Comparison of ENCODE assay signal across 8 cellular contexts in the genomic region with DNA sequence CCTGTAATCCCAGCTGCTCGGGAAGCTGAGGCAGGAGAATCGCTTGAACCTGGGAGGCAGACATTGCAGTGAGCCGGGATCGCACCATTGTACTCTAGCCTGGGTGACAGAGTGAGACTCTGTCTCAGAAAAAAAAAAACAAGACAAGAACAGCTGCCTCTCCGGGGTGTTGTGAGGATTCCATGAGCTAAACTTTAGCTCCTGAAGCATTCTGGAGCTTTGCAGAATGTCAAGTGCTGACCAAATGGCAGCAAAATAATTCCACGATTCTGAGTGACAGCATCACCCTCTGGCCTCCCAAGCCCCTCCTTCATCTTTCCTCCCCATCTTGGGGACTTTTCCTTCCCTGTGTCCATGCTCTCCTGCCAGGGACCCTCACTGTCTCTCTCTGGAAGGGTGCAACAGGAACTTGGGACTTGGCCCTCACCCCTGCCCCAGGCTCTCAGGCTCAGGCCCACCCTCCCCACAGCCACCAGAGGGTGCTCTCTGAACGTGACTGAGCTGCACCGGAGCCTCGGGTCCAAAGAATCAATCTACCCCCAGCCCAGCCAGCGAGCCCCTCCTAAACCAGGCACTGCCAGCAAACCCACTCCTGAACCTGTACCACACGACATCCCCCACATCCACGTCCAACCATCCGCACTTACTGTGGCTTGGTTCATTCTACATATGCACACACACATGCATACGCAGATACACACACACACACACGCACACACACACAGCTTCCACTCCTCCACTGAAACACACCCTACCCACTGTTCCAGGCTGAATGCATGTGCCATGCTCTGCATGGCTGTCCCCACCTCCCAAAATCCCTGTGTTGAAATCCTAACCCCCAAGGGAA. TPM values are rescaled to one million over a fixed set of nuclear protein-coding genes. Genes with fewer than 3 reads are reported as not detected.
DNase-seq lines count a peak whose midpoint lies in the region; ATAC-seq and TF ChIP-seq lines count a peak whose summit lies in the region.

No MANE protein-coding gene starts in this region.

- no peak overlapping the region for H3K4me3 ChIP-seq in cardiac fibroblast (replicated peaks in 1 of 2; ENCODE audit: low read depth in 2 of 2, low read length in 2 of 2)
- no peak overlapping the region for H3K4me3 ChIP-seq in mesodermal cell (ENCODE audit: extremely low read depth, insufficient read depth, low read length, poor library complexity, severe bottlenecking)

- POLR2A ChIA-PET in WTC11 (lab: Charles Lee) = no interaction called here

- H3K27ac Mint-ChIP-seq in CD14-positive monocyte (peak overlapping the region in 5 of 7 donors; percentile 44 to 76 (median 63)), HFFc6 (no peak overlapping the region), WTC11 (peak overlapping the region; percentile 63)

- ATAC-seq in WTC11 (peak; percentile 29), GM18870 (IDR thresholded peaks at IDR 0.05; ENCODE audit: unreplicated experiment) (no peak)
- ATAC-seq in stimulated activated naive CD8-positive, alpha-beta T cell treated with anti-CD3 and anti-CD28 coated beads, Interleukin-15, Interleukin-2, amounts not matched to agents 100 U/mL and 50 U/mL, for 24 hours = peak; percentile 68

- TF ChIP-seq CTCF in CD14-positive monocyte (IDR thresholded peaks at IDR 0.05) = peak; percentile 58
- TF ChIP-seq CTCF in HFFc6 (IDR thresholded peaks at IDR 0.05) = peak; percentile 77
- peak; percentile 72 for TF ChIP-seq CTCF in WTC11 (IDR thresholded peaks at IDR 0.05)
- peak; percentile 71 for TF ChIP-seq CTCF in cardiac fibroblast (IDR thresholded peaks at IDR 0.05; ENCODE audit: low read depth, low read length)

- 77 to 79% methylated on average over 14 to 15 of the region's 15 CpGs for WGBS in mesodermal cell (ENCODE audit: insufficient coverage in 2 of 2), 2 experiments

- H3K4me1 Mint-ChIP-seq in CD14-positive monocyte = peaks cover 12% of the 10 kb centered on the region
- H3K4me1 Mint-ChIP-seq in HFFc6 (ENCODE audit: low read depth) = peaks cover 12% of the 10 kb centered on the region
- peaks cover 19% of the 10 kb centered on the region for H3K4me1 Mint-ChIP-seq in WTC11

- H3K4me3 Mint-ChIP-seq in CD14-positive monocyte = peak overlapping the region; percentile 54 to 76
- no peak overlapping the region for H3K4me3 Mint-ChIP-seq in HFFc6
- no peak overlapping the region for H3K4me3 Mint-ChIP-seq in WTC11

- peaks cover 14% of the 10 kb centered on the region for H3K36me3 ChIP-seq in mesodermal cell (ENCODE audit: control insufficient read depth, insufficient read depth, low read length)

- peaks cover 1 to 6% (median 4%) of the 10 kb centered on the region in 3 donors for H3K27me3 Mint-ChIP-seq in CD14-positive monocyte (ENCODE audit: low read depth in 3 of 3)
- no peaks in the 10 kb centered on the region; the same call in none of the 2 replicates for H3K27me3 Mint-ChIP-seq in HFFc6 (ENCODE audit: insufficient read depth)
- no peaks in the 10 kb centered on the region for H3K27me3 Mint-ChIP-seq in WTC11 (ENCODE audit: low read depth)

- intact Hi-C loops in CD14-positive monocyte (cut with micrococcal nuclease) = loop anchor here in 1 of 2 donors (5.0 kb wide), 1 partner anchor 101 kb away; no protein-coding TSS in a partner anchor

- peaks cover 10% of the 10 kb centered on the region for H3K4me1 ChIP-seq in mesodermal cell (ENCODE audit: control insufficient read depth, insufficient read depth, low read length, poor library complexity, severe bottlenecking)

- CTCF ChIA-PET in WTC11 (lab: Charles Lee) = interaction anchor here (0.6 to 4.2 kb wide), 29 partner anchors 9 to 143 kb away, joined by 3 to 54 read pairs (median 5); partner anchors contain the start of genes ACOT7, HES2 and ICMT

- peaks cover 3 to 6% of the 10 kb centered on the region in 2 donors for H3K36me3 Mint-ChIP-seq in CD14-positive monocyte
- no peaks in the 10 kb centered on the region for H3K36me3 Mint-ChIP-seq in HFFc6 (ENCODE audit: low read depth)
- peaks cover 3% of the 10 kb centered on the region; the same call in 1 of the 2 replicates for H3K36me3 Mint-ChIP-seq in WTC11

- H3K27ac ChIP-seq in mesodermal cell (ENCODE audit: low read depth, low read length, severe bottlenecking) = peak overlapping the region; percentile 47

- no peaks in the 10 kb centered on the region for H3K9me3 Mint-ChIP-seq in CD14-positive monocyte
- H3K9me3 Mint-ChIP-seq in HFFc6 = no peaks in the 10 kb centered on the region
- H3K9me3 Mint-ChIP-seq in WTC11 = no peaks in the 10 kb centered on the region

- H3K9me3 ChIP-seq in mesodermal cell (ENCODE audit: control insufficient read depth, low read length) = no peaks in the 10 kb centered on the region

- DNase-seq in CD14-positive monocyte (ENCODE audit: low spot score) (no peak), HFFc6 (no peak), WTC11 (ENCODE audit: low spot score) (peak; percentile 74), cardiac fibroblast (ENCODE audit: low read depth in 2 of 2) (peak; percentile 39 to 57), cerebellum (ENCODE audit: low spot score) (no peak)
- DNase-seq in stimulated activated naive CD8-positive, alpha-beta T cell treated with anti-CD3 and anti-CD28 coated beads, Interleukin-15, Interleukin-2, amounts not matched to agents 100 U/mL and 50 U/mL, for 24 hours = peak; percentile 68

TF ChIP-seq in WTC11, 78 proteins besides CTCF, POLR2A, EP300 and RAD21 (continues in another document):
- TF ChIP-seq NFATC4 (CRISPR knock-in tag; IDR thresholded peaks at IDR 0.05) (no peak), ZNF396 (CRISPR knock-in tag; IDR thresholded peaks at IDR 0.05; ENCODE audit: borderline replicate concordance) (no peak), TP53 (CRISPR knock-in tag; IDR thresholded peaks at IDR 0.05) (no peak), ZNF532 (CRISPR knock-in tag; IDR thresholded peaks at IDR 0.05; ENCODE audit: borderline replicate concordance) (no peak)
- TF ChIP-seq, protein P1, sequence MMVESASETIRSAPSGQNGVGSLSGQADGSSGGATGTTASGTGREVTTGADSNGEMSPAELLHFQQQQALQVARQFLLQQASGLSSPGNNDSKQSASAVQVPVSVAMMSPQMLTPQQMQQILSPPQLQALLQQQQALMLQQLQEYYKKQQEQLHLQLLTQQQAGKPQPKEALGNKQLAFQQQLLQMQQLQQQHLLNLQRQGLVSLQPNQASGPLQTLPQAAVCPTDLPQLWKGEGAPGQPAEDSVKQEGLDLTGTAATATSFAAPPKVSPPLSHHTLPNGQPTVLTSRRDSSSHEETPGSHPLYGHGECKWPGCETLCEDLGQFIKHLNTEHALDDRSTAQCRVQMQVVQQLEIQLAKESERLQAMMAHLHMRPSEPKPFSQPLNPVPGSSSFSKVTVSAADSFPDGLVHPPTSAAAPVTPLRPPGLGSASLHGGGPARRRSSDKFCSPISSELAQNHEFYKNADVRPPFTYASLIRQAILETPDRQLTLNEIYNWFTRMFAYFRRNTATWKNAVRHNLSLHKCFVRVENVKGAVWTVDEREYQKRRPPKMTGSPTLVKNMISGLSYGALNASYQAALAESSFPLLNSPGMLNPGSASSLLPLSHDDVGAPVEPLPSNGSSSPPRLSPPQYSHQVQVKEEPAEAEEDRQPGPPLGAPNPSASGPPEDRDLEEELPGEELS (CRISPR knock-in tag; IDR thresholded peaks at IDR 0.05) = no peak
- TF ChIP-seq, protein P2, sequence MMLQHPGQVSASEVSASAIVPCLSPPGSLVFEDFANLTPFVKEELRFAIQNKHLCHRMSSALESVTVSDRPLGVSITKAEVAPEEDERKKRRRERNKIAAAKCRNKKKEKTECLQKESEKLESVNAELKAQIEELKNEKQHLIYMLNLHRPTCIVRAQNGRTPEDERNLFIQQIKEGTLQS (CRISPR knock-in tag; conservative IDR thresholded peaks at IDR 0.05) = no peak

RNA-seq across cellular contexts. Expression of gene ACOT7, which starts 45.7 kb away (rescaled TPM):
- 1 to 10 TPM in 1 of 2 donors, under 1 TPM in 1; 0.63 to 1.4 TPM for polyA plus RNA-seq in CD14-positive monocyte
- 100 to 1,000 TPM; 103 to 125 (median 111) TPM for total RNA-seq in HFFc6 (2021; fragmentation: NEBNext Ultra II Directional; extraction: Animal tissue kit (Norgen Biotek cat#: 25700))
- total RNA-seq in WTC11 (2021) (133 to 151 TPM (median 137 TPM) in 3 replicates), cerebellum (23.2 TPM)
- polyA plus RNA-seq in mesodermal cell (2013, experiment 1 of 2) = 89.4 TPM
- 76.2 TPM for polyA plus RNA-seq in mesodermal cell (2013, experiment 2 of 2)

Comparison
In these comparisons a context has a peak if more than half of its experiments do, and no peak if none do; other contexts are left out.
1. DNase-seq: peak in WTC11 (single experiment), cardiac fibroblast (2 of 2) and stimulated activated naive CD8-positive, alpha-beta T cell treated with anti-CD3 and anti-CD28 coated beads, Interleukin-15, Interleukin-2, amounts not matched to agents 100 U/mL and 50 U/mL, for 24 hours (single experiment); none in CD14-positive monocyte (single experiment), HFFc6 (single experiment) and cerebellum (single experiment).
2. H3K4me3 Mint-ChIP-seq: peak in CD14-positive monocyte (2 of 2); none in HFFc6 (single experiment) and WTC11 (single experiment).
3. Peak in every context shown above with its lines, with median percentiles within 50 percentile points of each other: CTCF ChIP-seq.